In the genomic region with DNA sequence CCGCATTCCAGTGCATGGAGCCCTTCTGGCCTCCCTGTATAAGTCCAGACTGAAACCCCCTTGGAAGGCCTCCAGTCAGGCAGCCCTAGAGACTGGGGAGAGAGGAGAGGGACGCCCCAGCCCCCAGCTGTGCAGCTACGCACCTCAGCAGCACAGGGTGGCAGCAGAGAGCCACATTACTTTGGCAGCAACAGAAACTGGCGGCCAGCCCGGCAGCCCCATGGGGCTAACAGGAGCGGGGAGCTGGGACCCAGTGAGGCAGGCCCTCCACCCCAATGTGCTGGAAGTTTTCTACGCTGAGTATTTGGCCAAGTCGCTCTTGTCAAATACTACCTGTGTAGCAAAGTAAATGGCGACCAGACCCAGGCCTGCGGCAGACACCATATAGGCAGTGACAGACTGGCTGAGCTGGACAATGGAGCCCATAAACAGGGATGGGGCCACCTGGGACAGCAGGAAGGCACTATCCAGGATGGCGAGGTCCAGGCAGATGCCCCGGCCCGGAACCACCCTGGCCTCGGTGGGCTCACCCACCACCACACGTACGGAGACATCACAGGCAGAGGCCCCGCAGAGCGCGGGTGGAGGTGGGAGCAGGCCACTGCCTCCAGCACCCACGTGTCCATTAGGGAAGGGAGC, we compare ENCODE assay signal across 8 cellular contexts. TPM values are rescaled to one million over a fixed set of nuclear protein-coding genes. Genes with fewer than 3 reads are reported as not detected.
DNase-seq lines count a peak whose midpoint lies in the region; ATAC-seq, FAIRE-seq and TF ChIP-seq lines count a peak whose summit lies in the region.

No MANE protein-coding gene starts in this region.

- H3K4me1 ChIP-seq in BLaER1 = peaks cover 50% of the 10 kb centered on the region
- peaks cover 2% of the 10 kb centered on the region for H3K4me1 ChIP-seq in Panc1 (ENCODE audit: control insufficient read depth, insufficient read depth, low read length)
- peaks cover 8% of the 10 kb centered on the region for H3K4me1 ChIP-seq in testis

- peaks cover 9% of the 10 kb centered on the region; the same call in 1 of the 2 replicates for H3K36me3 ChIP-seq in BLaER1
- no peaks in the 10 kb centered on the region for H3K36me3 ChIP-seq in Panc1 (ENCODE audit: control insufficient read depth, insufficient read depth, low read length)
- H3K36me3 ChIP-seq in testis (ENCODE audit: low read depth, missing control alignments) = no peaks in the 10 kb centered on the region

- FAIRE-seq in GM19239 (lab: Jason Lieb, UNC) = peak; percentile 49

- no TSS peak for BruUV-seq in Panc1 (replicated peaks; lab: Mats Ljungman, UMichigan)

- DNase-seq in GM19239 (ENCODE audit: insufficient read length, low spot score) (peak; percentile 89), HT-29 (ENCODE audit: low spot score) (peak; percentile 86), Panc1 (ENCODE audit: low read depth, low spot score) (no peak), fibroblast of the conjunctiva (ENCODE audit: low read depth) (peak; percentile 28), nucleus accumbens (lab: John Stamatoyannopoulos, UW) (peak in 51 of 56 donors; percentile 34 to 90 (median 71)), testis (peak; percentile 90)
- DNase-seq in activated T-helper 1 cell treated with anti-CD3 and anti-CD28 coated beads, Interleukin-2, amount 50 U/mL, for 16 hours (ENCODE audit: low read depth in 1 of 2, low spot score in 1 of 2) = peak; percentile 45 to 54

- peak; percentile 93 for TF ChIP-seq CTCF in Panc1 (IDR thresholded peaks at IDR 0.05)
- TF ChIP-seq CTCF in testis (IDR thresholded peaks at IDR 0.05) = peak; percentile 69 to 89 (median 82)

- CTCF ChIA-PET in Panc1 (lab: Charles Lee) = interaction anchor here (0.5 to 6.5 kb wide), 15 partner anchors 13 to 318 kb away, joined by 3 to 110 read pairs (median 4); a partner anchor contains a TSS

- H4K20me1 ChIP-seq in BLaER1 = no peaks in the 10 kb centered on the region

- H3K27ac ChIP-seq in BLaER1 (no peak overlapping the region), Panc1 (ENCODE audit: low read length) (no peak overlapping the region), testis (no peak overlapping the region)

- no peaks in the 10 kb centered on the region for H3K9me3 ChIP-seq in BLaER1
- no peaks in the 10 kb centered on the region for H3K9me3 ChIP-seq in Panc1 (ENCODE audit: control insufficient read depth, insufficient read depth, low read depth, low read length)
- no peaks in the 10 kb centered on the region for H3K9me3 ChIP-seq in testis

- 38 to 55% methylated on average over 6 to 20 of the region's 20 CpGs for WGBS in testis, 2 donors

- H3K4me2 ChIP-seq in BLaER1 = peak overlapping the region; percentile 80

- POLR2A ChIA-PET in Panc1 (lab: Charles Lee) = no interaction called here

- H3K4me3 ChIP-seq in BLaER1 (no peak overlapping the region), Panc1 (ENCODE audit: low read depth in 2 of 2, low read length in 2 of 2) (no peak overlapping the region), testis (no peak overlapping the region)

- no peaks in the 10 kb centered on the region for H3K27me3 ChIP-seq in BLaER1
- no peaks in the 10 kb centered on the region for H3K27me3 ChIP-seq in Panc1 (ENCODE audit: control insufficient read depth, insufficient read depth, low read length)
- H3K27me3 ChIP-seq in testis = no peaks in the 10 kb centered on the region

- intact Hi-C loops in Panc1 (cut with micrococcal nuclease; ENCODE audit: unreplicated experiment) = loop anchor here (2.0 kb wide), 1 partner anchor 52 kb away; no protein-coding TSS in a partner anchor
- intact Hi-C loops in testis (cut with DNase I; ENCODE audit: low total_unique reads) = loop anchor here (10.0 kb wide), 1 partner anchor 134 kb away; no protein-coding TSS in a partner anchor

- ATAC-seq in Panc1 = peak; percentile 87

- H3K9ac ChIP-seq in BLaER1 = no peak overlapping the region

- TF ChIP-seq POLR2A in testis (IDR thresholded peaks at IDR 0.05) = no peak

- in situ Hi-C loops in Panc1 (cut with HindIII; ENCODE audit: low pct_unique_long_range_greater_than_20kb, low sequenced_read_pairs) = no loop called here

RNA-seq across cellular contexts. Expression of a gene that starts 21.2 kb away (rescaled TPM):
- total RNA-seq in HT-29 (2014; rRNA removed; shearing (Covaris generic)) = 56.7 and 59.6 TPM in 2 replicates
- total RNA-seq in Panc1 (2021; ENCODE audit: unreplicated experiment) (3.0 TPM), testis (1 to 10 TPM; 7.3 to 8.9 TPM)
- 4.2 TPM for polyA plus RNA-seq in Panc1 (2012; ENCODE audit: insufficient read length)
- polyA plus RNA-seq in testis (ENCODE audit: insufficient read depth, low read depth, low replicate concordance) = 4.5 TPM

RNA-seq across cellular contexts. Expression of a gene that starts 27.3 kb away (rescaled TPM):
- total RNA-seq in HT-29 (2014; rRNA removed; shearing (Covaris generic)) = 6.5 and 7.6 TPM in 2 replicates
- total RNA-seq in Panc1 (2021; ENCODE audit: unreplicated experiment) (54.6 TPM), testis (10 to 100 TPM; 20.5 to 25.4 TPM)
- polyA plus RNA-seq in Panc1 (2012; ENCODE audit: insufficient read length) = 5.0 TPM
- 20.4 TPM for polyA plus RNA-seq in testis (ENCODE audit: insufficient read depth, low read depth, low replicate concordance)
